Comparison of ENCODE assay signal across 9 cellular contexts in genomic region chr17:34579017-34579946, GRCh38. TPM values are rescaled to one million over a fixed set of nuclear protein-coding genes. Genes with fewer than 3 reads are reported as not detected.
DNase-seq lines count a peak whose midpoint lies in the region; ATAC-seq, FAIRE-seq and TF ChIP-seq lines count a peak whose summit lies in the region.
"Had no signal": no experiment of that assay in that cellular context is flagged by ENCODE, and none has a peak within 500 bp of the region (broad histone marks: within the 10 kb centered on the region; RNA-seq: fewer than 3 reads in every experiment).

A gene with protein sequence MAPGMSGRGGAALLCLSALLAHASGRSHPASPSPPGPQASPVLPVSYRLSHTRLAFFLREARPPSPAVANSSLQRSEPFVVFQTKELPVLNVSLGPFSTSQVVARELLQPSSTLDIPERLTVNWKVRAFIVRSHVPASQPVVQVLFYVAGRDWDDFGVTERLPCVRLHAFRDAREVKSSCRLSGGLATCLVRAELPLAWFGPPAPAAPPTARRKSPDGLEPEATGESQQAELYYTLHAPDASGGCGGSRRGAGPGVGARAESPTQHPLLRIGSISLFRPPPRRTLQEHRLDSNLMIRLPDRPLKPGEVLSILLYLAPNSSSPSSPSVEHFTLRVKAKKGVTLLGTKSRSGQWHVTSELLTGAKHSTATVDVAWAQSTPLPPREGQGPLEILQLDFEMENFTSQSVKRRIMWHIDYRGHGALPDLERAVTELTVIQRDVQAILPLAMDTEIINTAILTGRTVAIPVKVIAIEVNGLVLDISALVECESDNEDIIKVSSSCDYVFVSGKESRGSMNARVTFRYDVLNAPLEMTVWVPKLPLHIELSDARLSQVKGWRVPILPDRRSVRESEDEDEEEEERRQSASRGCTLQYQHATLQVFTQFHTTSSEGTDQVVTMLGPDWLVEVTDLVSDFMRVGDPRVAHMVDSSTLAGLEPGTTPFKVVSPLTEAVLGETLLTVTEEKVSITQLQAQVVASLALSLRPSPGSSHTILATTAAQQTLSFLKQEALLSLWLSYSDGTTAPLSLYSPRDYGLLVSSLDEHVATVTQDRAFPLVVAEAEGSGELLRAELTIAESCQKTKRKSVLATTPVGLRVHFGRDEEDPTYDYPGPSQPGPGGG (N-terminal part only) (plus strand): TSS chr17:34579582. CDS start chr17:34581077, 1,495 bp downstream.

- no peak within 1 kb of the TSS for H3K9ac ChIP-seq in liver (ENCODE audit: low read depth in 1 of 2, low read length in 2 of 2)

- TF ChIP-seq RAD21 in liver (IDR thresholded peaks at IDR 0.05): no peak

- H3K9me3 Mint-ChIP-seq in stimulated activated naive CD8-positive, alpha-beta T cell treated with anti-CD3 and anti-CD28 coated beads, Interleukin-15, amount 100 ng/mL, for 72 hours: no peaks in the 10 kb centered on the region

- H3K4me3 ChIP-seq in liver (ENCODE audit: low read depth in 1 of 3, low read length in 3 of 3): peak within 1 kb of the TSS in 2 of 3 donors; percentile 37 to 46

- no peak for FAIRE-seq in GM12891 (lab: Jason Lieb, UNC)

- no peak within 1 kb of the TSS for H3K27ac Mint-ChIP-seq in stimulated activated naive CD8-positive, alpha-beta T cell treated with anti-CD3 and anti-CD28 coated beads, Interleukin-15, amount 100 ng/mL, for 72 hours

- whole genome bisulfite sequencing in liver: 1% methylated on average over 101 of the region's 101 CpGs

- DNase-seq in GM12891 (ENCODE audit: insufficient read length, low spot score) (peak; percentile 30), NCI-H524 treated with DMSO at 0.1 percent for 48 hours (lab: John Stamatoyannopoulos, UW) (peak; percentile 59), cerebellum (ENCODE audit: low spot score) (peak; percentile 90), NCI-H446 (lab: John Stamatoyannopoulos, UW) (no peak)
- DNase-seq in stimulated activated naive CD8-positive, alpha-beta T cell treated with anti-CD3 and anti-CD28 coated beads, Interleukin-15, amount 100 ng/mL, for 72 hours: peak in 1 of 2 donors; percentile 21

- peaks cover 19 to 31% (median 20%) of the 10 kb centered on the region in 4 donors for H3K4me1 ChIP-seq in liver (ENCODE audit: control insufficient read depth in 4 of 4, insufficient read depth in 4 of 4, low read length in 3 of 4)

- no peak within 1 kb of the TSS for H3K27ac ChIP-seq in liver (ENCODE audit: low read depth in 1 of 2, low read length in 2 of 2)

- H3K36me3 ChIP-seq in liver (ENCODE audit: control insufficient read depth in 4 of 4, insufficient read depth in 3 of 4, low read depth in 1 of 4, low read length in 3 of 4): no peaks in the 10 kb centered on the region

- peaks cover 98% of the 10 kb centered on the region for H3K27me3 Mint-ChIP-seq in stimulated activated naive CD8-positive, alpha-beta T cell treated with anti-CD3 and anti-CD28 coated beads, Interleukin-15, amount 100 ng/mL, for 72 hours

- peaks cover 37% of the 10 kb centered on the region for H3K4me1 Mint-ChIP-seq in stimulated activated naive CD8-positive, alpha-beta T cell treated with anti-CD3 and anti-CD28 coated beads, Interleukin-15, amount 100 ng/mL, for 72 hours

- ATAC-seq in stimulated activated naive CD8-positive, alpha-beta T cell treated with anti-CD3 and anti-CD28 coated beads, Interleukin-15, amount 100 ng/mL, for 72 hours: peak; percentile 30
- ATAC-seq in GM21423 (IDR thresholded peaks at IDR 0.05; ENCODE audit: unreplicated experiment) (no peak), GM21390 (IDR thresholded peaks at IDR 0.05; ENCODE audit: unreplicated experiment) (no peak)

- peak within 1 kb of the TSS; percentile 82 to 86 for H3K4me3 Mint-ChIP-seq in stimulated activated naive CD8-positive, alpha-beta T cell treated with anti-CD3 and anti-CD28 coated beads, Interleukin-15, amount 100 ng/mL, for 72 hours

- no peak for TF ChIP-seq CTCF in liver (IDR thresholded peaks at IDR 0.05; ENCODE audit: low read depth, low read length, missing input control)

- H3K27me3 ChIP-seq in liver (ENCODE audit: control insufficient read depth in 4 of 4, insufficient read depth in 4 of 4, low read length in 3 of 4): peaks cover 0 to 9% (median 7%) of the 10 kb centered on the region in 4 donors

- no peak for TF ChIP-seq POLR2A in GM12891 (IDR thresholded peaks at IDR 0.05; ENCODE audit: low read depth, low read length)

- peaks cover 0 to 3% (median 1%) of the 10 kb centered on the region in 4 donors for H3K9me3 ChIP-seq in liver (ENCODE audit: control insufficient read depth in 4 of 4, low read length in 3 of 4)

TF ChIP-seq in GM12891, 5 proteins besides CTCF, POLR2A, EP300 and RAD21:
- TF ChIP-seq TAF1 (IDR thresholded peaks at IDR 0.05; ENCODE audit: low read depth, low read length): no peak
- no peak for TF ChIP-seq POU2F2 (IDR thresholded peaks at IDR 0.05; ENCODE audit: low read depth, low read length)
- TF ChIP-seq PAX5 (IDR thresholded peaks at IDR 0.05; ENCODE audit: insufficient read depth, low read length, severe bottlenecking): no peak
- TF ChIP-seq SPI1 (IDR thresholded peaks at IDR 0.05; ENCODE audit: low read depth, low read length): no peak
- TF ChIP-seq POLR2AphosphoS5 (IDR thresholded peaks at IDR 0.05; ENCODE audit: low read depth, low read length): no peak

TF ChIP-seq in liver, 16 proteins besides CTCF, POLR2A, EP300 and RAD21:
- TF ChIP-seq EGR1 (IDR thresholded peaks at IDR 0.05; ENCODE audit: low read depth in 2 of 2) (no peak), HNF4A (conservative IDR thresholded peaks at IDR 0.05) (no peak), RXRA (IDR thresholded peaks at IDR 0.05) (no peak), FOXA2 (IDR thresholded peaks at IDR 0.05) (no peak), YY1 (IDR thresholded peaks at IDR 0.05) (no peak), MAX (IDR thresholded peaks at IDR 0.05) (no peak), ATF3 (IDR thresholded peaks at IDR 0.05) (no peak), ZBTB33 (IDR thresholded peaks at IDR 0.05) (no peak), FOXA1 (IDR thresholded peaks at IDR 0.05) (no peak), TAF1 (conservative IDR thresholded peaks at IDR 0.05) (no peak), SP1 (IDR thresholded peaks at IDR 0.05) (no peak), HNF4G (IDR thresholded peaks at IDR 0.05) (no peak), GABPA (IDR thresholded peaks at IDR 0.05 in 1 of 2, conservative IDR thresholded peaks at IDR 0.05 in 1 of 2) (no peak), JUND (IDR thresholded peaks at IDR 0.05) (no peak), NR2F2 (IDR thresholded peaks at IDR 0.05) (no peak), REST (IDR thresholded peaks at IDR 0.05) (no peak)

RNA-seq across cellular contexts. Expression of the gene that starts here (rescaled TPM):
- not detected for polyA plus RNA-seq in GM12891 (2012; ENCODE audit: low read depth, missing spikeins)
- total RNA-seq in cerebellum (3.4 TPM), liver (1 to 10 TPM in 1 of 2 donors, under 1 TPM in 1; 0.25 to 1.2 TPM)
- under 1 TPM in 1 of 2 donors, not detected in 1; 0.46 TPM for polyA plus RNA-seq in liver
- total RNA-seq: SK-MEL-5 had no signal

Comparison
In these comparisons a context has a peak if more than half of its experiments do, and no peak if none do; other contexts are left out.
1. DNase-seq: peak in GM12891 (single experiment), NCI-H524 treated with DMSO at 0.1 percent for 48 hours (single experiment) and cerebellum (single experiment); none in NCI-H446 (0 of 2).